In the genomic region with DNA sequence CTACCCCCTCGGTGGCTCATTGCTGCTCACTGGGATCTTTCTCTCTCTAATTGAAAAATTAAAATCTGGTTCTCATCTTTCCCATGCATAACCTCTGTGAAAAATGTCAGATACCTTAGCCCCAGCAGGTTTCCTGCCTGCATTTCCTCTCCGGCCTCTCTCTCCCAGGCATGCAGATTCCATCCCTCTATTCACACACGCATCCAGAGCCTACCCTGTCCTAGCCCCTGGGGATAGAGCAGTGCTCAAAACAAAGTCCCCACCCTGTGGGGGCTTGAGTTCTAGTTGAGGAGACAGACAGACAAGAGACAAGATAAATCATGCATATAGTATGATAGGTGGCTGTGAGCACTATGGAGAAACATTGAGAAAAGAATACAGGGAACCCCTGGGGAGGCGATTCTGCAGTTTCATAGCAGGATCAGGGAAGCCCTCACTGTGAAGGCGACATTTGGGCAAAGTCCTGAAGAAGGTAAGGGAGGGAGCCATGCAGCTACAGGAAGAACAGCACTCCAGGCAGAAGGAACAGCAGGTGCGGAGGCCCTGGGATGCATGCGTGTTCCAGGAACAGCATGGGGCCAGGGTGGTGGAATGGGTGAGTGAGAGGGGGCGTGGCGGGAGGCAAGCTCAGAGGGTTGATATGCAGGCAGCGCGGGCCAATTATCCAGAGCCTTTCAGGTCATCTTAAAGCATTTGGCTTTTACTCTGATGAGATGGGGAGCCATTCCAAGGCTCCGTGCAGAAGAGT, we compare ENCODE assay signal across 1 cellular context.
TF ChIP-seq lines count a peak whose summit lies in the region.

No MANE protein-coding gene starts in this region.

TF ChIP-seq in H1, 55 proteins besides CTCF, POLR2A, EP300 and RAD21:
- TF ChIP-seq TBP (IDR thresholded peaks at IDR 0.05; ENCODE audit: low read depth, low read length) (no peak), CTBP2 (IDR thresholded peaks at IDR 0.05; ENCODE audit: borderline replicate concordance, insufficient read depth, insufficient read length, low read length) (no peak), CBX5 (IDR thresholded peaks at IDR 0.05; ENCODE audit: low read depth, low read length) (no peak)
